ENCODE assay signal across 1 cellular context in genomic region chrX:79147477-79147876, GRCh38.
TF ChIP-seq lines count a peak whose summit lies in the region.

No MANE protein-coding gene starts in this region.

TF ChIP-seq in SK-N-SH treated with all-trans-retinoic acid at 6 μM for 48 hours, 23 proteins besides CTCF, POLR2A, EP300 and RAD21 (continued from another document):
- TF ChIP-seq PATZ1 (CRISPR knock-in tag; IDR thresholded peaks at IDR 0.05; ENCODE audit: borderline replicate concordance) = no peak
- no peak for TF ChIP-seq ZFP3 (CRISPR knock-in tag; IDR thresholded peaks at IDR 0.05)
